Comparison of ENCODE assay signal across 14 cellular contexts in genomic region chr2:232423407-232423806, GRCh38. TPM values are rescaled to one million over a fixed set of nuclear protein-coding genes. Genes with fewer than 3 reads are reported as not detected.
"Had no signal": no experiment of that assay in that cellular context is flagged by ENCODE, and none has a peak within 500 bp of the region (broad histone marks: within the 10 kb centered on the region; RNA-seq: fewer than 3 reads in every experiment).

No MANE protein-coding gene starts in this region.

RNA-seq across cellular contexts. Expression of gene ALPG, which starts 16.8 kb away (rescaled TPM):
- total RNA-seq: activated B cell treated with CpG ODN at 0.5 μM for 24 hours; activated CD4-positive, alpha-beta memory T cell treated with anti-CD3 and anti-CD28 coated beads for 36 hours; activated naive CD8-positive, alpha-beta T cell treated with anti-CD3 and anti-CD28 coated beads for 36 hours; activated T-cell treated with anti-CD3 and anti-CD28 coated beads, Interleukin-2, amount 50 U/mL, for 4 hours; activated T-helper 1 cell treated with anti-CD3 and anti-CD28 coated beads, Interleukin-12 subunit alpha, Interleukin-12 subunit beta, Interleukin-2, Interleukin-4 antibody, amounts not matched to agents 30 ng/mL and 10 ng/mL and 1 ng/mL, durations not matched to agents 14 hours and 24 hours and 36 hours; aorta; cardiac muscle cell; M059J; OCI-LY7; Right ventricle myocardium inferior; SK-MEL-5; T-helper 17 cell had no signal
- polyA plus RNA-seq: aorta, cardiac muscle cell had no signal

RNA-seq across cellular contexts. Expression of gene ALPI, which starts 32.5 kb away (rescaled TPM):
- total RNA-seq: activated B cell treated with CpG ODN at 0.5 μM for 24 hours; activated CD4-positive, alpha-beta memory T cell treated with anti-CD3 and anti-CD28 coated beads for 36 hours; activated naive CD8-positive, alpha-beta T cell treated with anti-CD3 and anti-CD28 coated beads for 36 hours; activated T-cell treated with anti-CD3 and anti-CD28 coated beads, Interleukin-2, amount 50 U/mL, for 4 hours; activated T-helper 1 cell treated with anti-CD3 and anti-CD28 coated beads, Interleukin-12 subunit alpha, Interleukin-12 subunit beta, Interleukin-2, Interleukin-4 antibody, amounts not matched to agents 30 ng/mL and 10 ng/mL and 1 ng/mL, durations not matched to agents 14 hours and 24 hours and 36 hours; aorta; cardiac muscle cell; M059J; OCI-LY7; PC-9; Right ventricle myocardium inferior; SK-MEL-5; T-cell; T-helper 17 cell had no signal
- polyA plus RNA-seq: cardiac muscle cell had no signal

RNA-seq across cellular contexts. Expression of gene ALPP, which starts 44.9 kb away (rescaled TPM):
- total RNA-seq: activated CD4-positive, alpha-beta memory T cell treated with anti-CD3 and anti-CD28 coated beads for 36 hours; activated naive CD8-positive, alpha-beta T cell treated with anti-CD3 and anti-CD28 coated beads for 36 hours; activated T-cell treated with anti-CD3 and anti-CD28 coated beads, Interleukin-2, amount 50 U/mL, for 4 hours; activated T-helper 1 cell treated with anti-CD3 and anti-CD28 coated beads, Interleukin-12 subunit alpha, Interleukin-12 subunit beta, Interleukin-2, Interleukin-4 antibody, amounts not matched to agents 30 ng/mL and 10 ng/mL and 1 ng/mL, durations not matched to agents 14 hours and 24 hours and 36 hours; aorta; cardiac muscle cell; OCI-LY7; Right ventricle myocardium inferior; SK-MEL-5 had no signal
- polyA plus RNA-seq: aorta, cardiac muscle cell had no signal
